21 cellular contexts compared by ENCODE assay signal in genomic region chr2:22442051-22442450, GRCh38.
"Had no signal": no experiment of that assay in that cellular context is flagged by ENCODE, and none has a peak within 500 bp of the region (broad histone marks: within the 10 kb centered on the region; RNA-seq: fewer than 3 reads in every experiment).

No MANE protein-coding gene starts in this region.

- H3K4me3 Mint-ChIP-seq: mesothelial cell of epicardium; natural killer cell; neural crest cell; stimulated activated memory B cell treated with anti-CD40 and anti-IgM and Interleukin-4, amounts not matched to agents 10 μg/mL and 1 μg/mL and 100 μg/mL, for 72 hours; stimulated activated naive CD8-positive, alpha-beta T cell treated with anti-CD3 and anti-CD28 coated beads, Interleukin-15, Interleukin-2, amounts not matched to agents 100 ng/mL and 50 ng/mL, for 24 hours had no signal

- H3K4me1 Mint-ChIP-seq: natural killer cell; neural crest cell; stimulated activated memory B cell treated with anti-CD40 and anti-IgM and Interleukin-4, amounts not matched to agents 10 μg/mL and 1 μg/mL and 100 μg/mL, for 72 hours had no signal

- H3K27me3 Mint-ChIP-seq: stimulated activated memory B cell treated with anti-CD40 and anti-IgM and Interleukin-4, amounts not matched to agents 10 μg/mL and 1 μg/mL and 100 μg/mL, for 72 hours; stimulated activated naive CD8-positive, alpha-beta T cell treated with anti-CD3 and anti-CD28 coated beads, Interleukin-15, Interleukin-2, amounts not matched to agents 100 ng/mL and 50 ng/mL, for 24 hours had no signal

- H3K9me3 ChIP-seq: esophagus muscularis mucosa, gastrocnemius medialis, tibial artery, upper lobe of left lung, uterus had no signal

- H3K27me3 ChIP-seq: esophagus muscularis mucosa, gastrocnemius medialis, heart right ventricle, spleen, tibial artery, upper lobe of left lung, uterus had no signal

- H3K4me3 ChIP-seq: esophagus muscularis mucosa, gastrocnemius medialis, heart right ventricle, spleen, tibial artery, upper lobe of left lung, uterus had no signal

- H3K27ac Mint-ChIP-seq: mesothelial cell of epicardium; natural killer cell; stimulated activated memory B cell treated with anti-CD40 and anti-IgM and Interleukin-4, amounts not matched to agents 10 μg/mL and 1 μg/mL and 100 μg/mL, for 72 hours; stimulated activated naive CD8-positive, alpha-beta T cell treated with anti-CD3 and anti-CD28 coated beads, Interleukin-15, Interleukin-2, amounts not matched to agents 100 ng/mL and 50 ng/mL, for 24 hours had no signal

- H3K9me3 Mint-ChIP-seq: mesothelial cell of epicardium; neural crest cell; stimulated activated memory B cell treated with anti-CD40 and anti-IgM and Interleukin-4, amounts not matched to agents 10 μg/mL and 1 μg/mL and 100 μg/mL, for 72 hours had no signal

- H3K27ac ChIP-seq: epithelial cell of prostate, esophagus muscularis mucosa, gastrocnemius medialis, heart right ventricle, spleen, tibial artery, upper lobe of left lung, uterus had no signal

- DNase-seq: effector memory CD4-positive, alpha-beta T cell; gastrocnemius medialis; heart right ventricle; islet precursor cell; natural killer cell; posterior cingulate gyrus; spleen; stimulated activated CD4-positive, alpha-beta T cell treated with anti-CD3 and anti-CD28 coated beads, Interleukin-15, amount 100 ng/mL, for 24 hours; stimulated activated CD4-positive, alpha-beta T cell treated with anti-CD3 and anti-CD28 coated beads, Interleukin-1b, Interleukin-23, amount 100 ng/mL, for 48 hours; stimulated activated CD4-positive, alpha-beta T cell treated with anti-CD3 and anti-CD28 coated beads, Interleukin-4, amount 100 ng/mL, for 24 hours; tibial artery; upper lobe of left lung; uterus had no signal

- H3K4me1 ChIP-seq: esophagus muscularis mucosa, gastrocnemius medialis, heart right ventricle, spleen, tibial artery, upper lobe of left lung, uterus had no signal

- H3K36me3 Mint-ChIP-seq: mesothelial cell of epicardium; natural killer cell; stimulated activated memory B cell treated with anti-CD40 and anti-IgM and Interleukin-4, amounts not matched to agents 10 μg/mL and 1 μg/mL and 100 μg/mL, for 72 hours had no signal

- ATAC-seq: gastrocnemius medialis; heart right ventricle; left lobe of liver; natural killer cell; sciatic nerve; stimulated activated memory B cell treated with anti-CD40 and anti-IgM and Interleukin-4, amounts not matched to agents 10 μg/mL and 1 μg/mL and 100 μg/mL, for 72 hours had no signal

- H3K36me3 ChIP-seq: esophagus muscularis mucosa, gastrocnemius medialis, heart right ventricle, spleen, tibial artery, upper lobe of left lung, uterus had no signal
